9 cellular contexts compared by ENCODE assay signal in the genomic region with DNA sequence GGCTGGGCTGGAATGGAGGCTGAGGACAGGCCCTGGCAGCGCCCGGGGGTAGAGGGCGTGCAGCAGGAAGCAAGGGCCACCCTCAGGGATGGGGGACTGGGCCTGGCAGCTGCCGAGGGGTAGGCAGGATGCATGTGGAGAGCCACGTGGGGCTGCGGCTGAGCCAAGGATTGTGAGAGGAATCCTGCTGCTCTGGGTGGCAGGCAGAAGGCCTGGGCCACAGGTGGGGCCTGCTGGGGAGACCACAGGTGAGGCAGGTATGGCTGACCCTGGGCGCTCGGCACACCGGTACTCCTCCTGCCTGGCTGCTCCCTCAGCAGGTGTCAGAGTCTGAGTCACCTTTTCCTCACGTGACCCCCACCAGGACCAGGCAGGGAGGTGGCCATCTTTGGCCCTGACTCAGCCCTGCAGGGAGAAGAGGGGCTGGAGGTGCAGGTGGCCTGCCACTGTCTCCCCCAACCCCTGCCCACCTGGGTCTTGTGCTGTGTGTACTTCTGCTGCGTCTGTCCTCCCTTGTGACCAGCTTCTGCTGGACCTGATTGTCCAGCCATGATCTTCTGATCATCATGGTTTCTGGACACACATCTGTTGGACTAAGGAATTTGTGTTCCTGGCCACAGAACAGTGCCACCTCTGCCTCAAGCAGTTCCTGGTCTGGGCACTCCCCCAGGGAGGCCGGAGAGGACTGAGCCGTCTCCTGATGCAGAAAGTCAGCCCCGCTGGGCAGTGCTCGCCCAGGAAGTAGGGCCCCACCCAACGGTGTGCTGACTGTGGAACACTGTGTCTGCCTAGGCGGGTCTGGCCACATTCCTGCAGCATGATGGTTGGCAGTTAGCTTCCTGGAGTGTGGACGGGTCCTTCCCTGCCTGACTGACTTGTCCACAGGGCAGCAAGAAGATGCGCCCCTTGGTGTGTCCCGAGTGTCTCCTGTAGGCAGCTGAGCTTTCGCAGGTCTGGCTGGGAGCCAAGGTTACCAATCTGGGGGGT. TPM values are rescaled to one million over a fixed set of nuclear protein-coding genes. Genes with fewer than 3 reads are reported as not detected.
DNase-seq lines count a peak whose midpoint lies in the region; ATAC-seq and TF ChIP-seq lines count a peak whose summit lies in the region.
"Had no signal": no experiment of that assay in that cellular context is flagged by ENCODE, and none has a peak within 500 bp of the region (broad histone marks: within the 10 kb centered on the region; RNA-seq: fewer than 3 reads in every experiment).

No MANE protein-coding gene starts in this region.

- peak overlapping the region; percentile 19 to 87 (median 76) for H3K27ac Mint-ChIP-seq in naive thymus-derived CD4-positive, alpha-beta T cell

- TF ChIP-seq POLR2A in Raji (IDR thresholded peaks at IDR 0.05; ENCODE audit: insufficient read depth, low read depth, low read length), result peak; percentile 35; the same call in 1 of the 2 replicates

- H3K9me3 Mint-ChIP-seq in naive thymus-derived CD4-positive, alpha-beta T cell, result no peaks in the 10 kb centered on the region

- POLR2A ChIA-PET in naive thymus-derived CD4-positive, alpha-beta T cell (lab: Charles Lee), result no interaction called here

- peaks cover 32 to 36% of the 10 kb centered on the region in 2 donors for H3K4me1 ChIP-seq in duodenal mucosa (ENCODE audit: control insufficient read depth in 1 of 2, insufficient read depth in 2 of 2, low read length in 2 of 2)
- H3K4me1 ChIP-seq in naive thymus-derived CD4-positive, alpha-beta T cell (ENCODE audit: control insufficient read depth in 2 of 2, insufficient read depth in 2 of 2, low read length in 2 of 2), result peaks cover 7 to 18% of the 10 kb centered on the region in 2 donors

- peak; percentile 13 for ATAC-seq in naive thymus-derived CD4-positive, alpha-beta T cell
- ATAC-seq in HG03280 (IDR thresholded peaks at IDR 0.05; ENCODE audit: unreplicated experiment) (no peak), HG02571 (IDR thresholded peaks at IDR 0.05; ENCODE audit: unreplicated experiment) (no peak)

- DNase-seq in stimulated activated CD4-positive, alpha-beta T cell treated with anti-CD3 and anti-CD28 coated beads, Interleukin-15, amount 100 ng/mL, for 24 hours, result peak; percentile 57
- no peak for DNase-seq in stimulated activated CD4-positive, alpha-beta T cell treated with anti-CD3 and anti-CD28 coated beads, Interleukin-12 subunit alpha, Interleukin-12 subunit beta, amount 100 ng/mL, for 4 hours
- no peak for DNase-seq in naive thymus-derived CD4-positive, alpha-beta T cell
- no peak for DNase-seq in Ammon's horn (ENCODE audit: low spot score)

- intact Hi-C loops in naive thymus-derived CD4-positive, alpha-beta T cell (cut with micrococcal nuclease), result no loop called here

- peak overlapping the region in 9 of 10 donors; percentile 14 to 70 (median 46) for H3K4me3 Mint-ChIP-seq in naive thymus-derived CD4-positive, alpha-beta T cell

- H3K36me3 ChIP-seq in duodenal mucosa (ENCODE audit: control insufficient read depth in 1 of 2, insufficient read depth in 2 of 2, low read length in 2 of 2), result peaks cover 8 to 34% of the 10 kb centered on the region in 2 donors
- peaks cover 0 to 39% (median 4%) of the 10 kb centered on the region in 3 experiments for H3K36me3 ChIP-seq in naive thymus-derived CD4-positive, alpha-beta T cell (ENCODE audit: control insufficient read depth in 2 of 3, insufficient read depth in 3 of 3, low read length in 3 of 3)

- H3K27me3 Mint-ChIP-seq in naive thymus-derived CD4-positive, alpha-beta T cell, result no peaks in the 10 kb centered on the region

- peaks cover 0 to 4% (median 0%) of the 10 kb centered on the region in 5 donors for H3K36me3 Mint-ChIP-seq in naive thymus-derived CD4-positive, alpha-beta T cell

- H3K27me3 ChIP-seq in duodenal mucosa (ENCODE audit: control insufficient read depth in 1 of 2, insufficient read depth in 2 of 2, low read length in 2 of 2), result no peaks in the 10 kb centered on the region
- no peaks in the 10 kb centered on the region for H3K27me3 ChIP-seq in naive thymus-derived CD4-positive, alpha-beta T cell (ENCODE audit: control insufficient read depth in 2 of 2, insufficient read depth in 2 of 2, low read length in 2 of 2)
- H3K27me3 ChIP-seq: ascending aorta had no signal

- peak overlapping the region; percentile 30 to 53 for H3K9ac ChIP-seq in duodenal mucosa (ENCODE audit: low read depth in 1 of 2, low read length in 2 of 2)

- H3K27ac ChIP-seq in duodenal mucosa (ENCODE audit: low read depth, low read length), result peak overlapping the region; percentile 94
- H3K27ac ChIP-seq in naive thymus-derived CD4-positive, alpha-beta T cell (ENCODE audit: low read depth, low read length), result no peak overlapping the region

- CTCF ChIA-PET in naive thymus-derived CD4-positive, alpha-beta T cell (lab: Charles Lee), result no interaction called here

- H3K4me1 Mint-ChIP-seq in naive thymus-derived CD4-positive, alpha-beta T cell, result peaks cover 6 to 34% (median 27%) of the 10 kb centered on the region in 7 donors

- H3K9me3 ChIP-seq in duodenal mucosa (ENCODE audit: control insufficient read depth in 1 of 2, low read length in 2 of 2), result no peaks in the 10 kb centered on the region
- H3K9me3 ChIP-seq in naive thymus-derived CD4-positive, alpha-beta T cell (ENCODE audit: control insufficient read depth in 2 of 3, low read length in 3 of 3), result no peaks in the 10 kb centered on the region
- H3K9me3 ChIP-seq: ascending aorta had no signal

- peak overlapping the region; percentile 21 to 33 for H3K4me3 ChIP-seq in duodenal mucosa (ENCODE audit: low read depth in 1 of 2, low read length in 2 of 2)
- H3K4me3 ChIP-seq in naive thymus-derived CD4-positive, alpha-beta T cell (ENCODE audit: low read length), result no peak overlapping the region
- H3K4me3 ChIP-seq: ascending aorta had no signal

RNA-seq across cellular contexts. Expression of a gene that starts 6.4 kb away (rescaled TPM):
- total RNA-seq in naive thymus-derived CD4-positive, alpha-beta T cell, result 100 to 1,000 TPM in 1 of 5 experiments, 10 to 100 TPM in 4; 53.7 to 126 (median 82.6) TPM
- polyA plus RNA-seq in naive thymus-derived CD4-positive, alpha-beta T cell, result 10 to 100 TPM; 35.2 to 56.3 TPM

RNA-seq across cellular contexts. Expression of a gene that starts 6.9 kb away (rescaled TPM):
- 100 to 1,000 TPM; 111 to 132 (median 117) TPM for total RNA-seq in naive thymus-derived CD4-positive, alpha-beta T cell
- polyA plus RNA-seq in naive thymus-derived CD4-positive, alpha-beta T cell, result 10 to 100 TPM; 24.7 to 43.0 TPM

RNA-seq across cellular contexts. Expression of a gene that starts 21.6 kb away (rescaled TPM):
- 10 to 100 TPM; 13.3 to 32.4 (median 26.6) TPM for total RNA-seq in naive thymus-derived CD4-positive, alpha-beta T cell
- polyA plus RNA-seq in naive thymus-derived CD4-positive, alpha-beta T cell, result 1 to 10 TPM; 4.5 to 9.8 TPM

RNA-seq across cellular contexts. Expression of a gene that starts 33.2 kb away (rescaled TPM):
- total RNA-seq in naive thymus-derived CD4-positive, alpha-beta T cell, result 10 to 100 TPM; 43.4 to 77.5 (median 49.9) TPM
- polyA plus RNA-seq in naive thymus-derived CD4-positive, alpha-beta T cell, result 10 to 100 TPM; 29.7 to 45.3 TPM
